28 cellular contexts compared by ENCODE assay signal in genomic region chr7:157654350-157654749, GRCh38.
"Had no signal": no experiment of that assay in that cellular context is flagged by ENCODE, and none has a peak within 500 bp of the region (broad histone marks: within the 10 kb centered on the region; RNA-seq: fewer than 3 reads in every experiment).

No MANE protein-coding gene starts in this region.

- ATAC-seq: activated naive CD4-positive, alpha-beta T cell treated with anti-CD3 and anti-CD28 coated beads, Interleukin-2, amount 50 U/mL, for 72 hours; activated naive CD8-positive, alpha-beta T cell treated with anti-CD3 and anti-CD28 coated beads, Interleukin-2, amount 50 U/mL, for 24 hours; activated T-cell treated with anti-CD3 and anti-CD28 coated beads, Interleukin-2, amount 50 U/mL, for 4 hours; body of pancreas; K562; T-cell had no signal

- H3K27ac ChIP-seq: ascending aorta, body of pancreas, Peyer's patch, RWPE1, SJSA1, VCaP had no signal

- H3K9me3 ChIP-seq: ascending aorta, body of pancreas, Peyer's patch had no signal

- H3K4me1 ChIP-seq: ascending aorta, body of pancreas, Peyer's patch, SJSA1 had no signal

- H3K36me3 ChIP-seq: ascending aorta, Peyer's patch, SJSA1 had no signal

- H3K27me3 ChIP-seq: ascending aorta, body of pancreas, Peyer's patch, SJSA1 had no signal

- DNase-seq: activated CD4-positive, alpha-beta memory T cell treated with anti-CD3 and anti-CD28 coated beads for 36 hours; activated CD4-positive, alpha-beta T cell treated with anti-CD3 and anti-CD28 coated beads, Interleukin-2, amount 10 ng/mL, durations not matched to agents 7 days and 5 days; activated CD4-positive, CD25-positive, alpha-beta regulatory T cell; activated CD8-positive, alpha-beta memory T cell treated with anti-CD3 and anti-CD28 coated beads for 24 hours; activated effector memory CD4-positive, alpha-beta T cell treated with anti-CD3 and anti-CD28 coated beads, Interleukin-2, amount 50 U/mL, for 16 hours; activated naive CD4-positive, alpha-beta T cell treated with Interleukin-2 at 50 U/mL for 16 hours; activated naive CD8-positive, alpha-beta T cell treated with anti-CD3 and anti-CD28 coated beads, Interleukin-2, amount 50 U/mL, for 24 hours; activated T-cell treated with anti-CD3 and anti-CD28 coated beads, Interleukin-2, amount 50 U/mL, for 4 hours; amniotic stem cell; body of pancreas; Karpas-422; NCI-H1105 treated with DMSO at 0.1 percent for 48 hours; NCI-H1436 treated with DMSO at 0.1 percent for 48 hours; NCI-H187; NCI-H2081; NCI-H446; NCI-H524; SHP77; T-cell; T-helper 2 cell; T1000 had no signal

- H3K4me3 ChIP-seq: ascending aorta, body of pancreas, K562, Peyer's patch, SJSA1 had no signal
